In genomic region chr12:121505513-121505912, GRCh38 we compare ENCODE assay signal across 19 cellular contexts.
DNase-seq lines count a peak whose midpoint lies in the region; ATAC-seq and TF ChIP-seq lines count a peak whose summit lies in the region.
"Had no signal": no experiment of that assay in that cellular context is flagged by ENCODE, and none has a peak within 500 bp of the region (broad histone marks: within the 10 kb centered on the region; RNA-seq: fewer than 3 reads in every experiment).

No MANE protein-coding gene starts in this region.

- no peak overlapping the region for H3K4me3 Mint-ChIP-seq in CD4-positive, CD25-positive, alpha-beta regulatory T cell
- H3K4me3 Mint-ChIP-seq in GM23338: no peak overlapping the region
- no peak overlapping the region for H3K4me3 Mint-ChIP-seq in brain
- H3K4me3 Mint-ChIP-seq in naive thymus-derived CD8-positive, alpha-beta T cell: no peak overlapping the region
- H3K4me3 Mint-ChIP-seq: activated T-helper 1 cell treated with anti-CD3 and anti-CD28 coated beads, Interleukin-12 subunit alpha, Interleukin-12 subunit beta, Interleukin-2, Interleukin-4 antibody, amounts not matched to agents 30 ng/mL and 10 ng/mL and 1 ng/mL, durations not matched to agents 14 hours and 24 hours and 36 hours had no signal

- peaks cover 27% of the 10 kb centered on the region; the same call in 1 of the 2 replicates for H3K79me2 ChIP-seq in GM23338 (replicated peaks; ENCODE audit: insufficient read depth)

- peaks cover 18% of the 10 kb centered on the region for H4K20me1 ChIP-seq in GM23338 (replicated peaks; ENCODE audit: insufficient read depth)

- no peak for ATAC-seq in CD4-positive, CD25-positive, alpha-beta regulatory T cell (ENCODE audit: low read depth in 2 of 2)
- ATAC-seq in GM23338 (no peak), omental fat pad (ENCODE audit: low FRiP score) (no peak)
- ATAC-seq in naive thymus-derived CD8-positive, alpha-beta T cell: no peak
- ATAC-seq: gastroesophageal sphincter, pancreas had no signal

- POLR2A ChIA-PET in naive thymus-derived CD8-positive, alpha-beta T cell (lab: Charles Lee): interaction anchor here (0.7 kb wide), 1 partner anchor 867 kb away, joined by 4 read pairs; no protein-coding TSS in a partner anchor

- no peak for TF ChIP-seq CTCF in GM23338 (conservative IDR thresholded peaks at IDR 0.05; ENCODE audit: low read depth in 2 of 2)
- TF ChIP-seq CTCF in brain (conservative IDR thresholded peaks at IDR 0.05): no peak
- no peak for TF ChIP-seq CTCF in Peyer's patch (IDR thresholded peaks at IDR 0.05)
- TF ChIP-seq CTCF in omental fat pad (IDR thresholded peaks at IDR 0.05): no peak

- no peaks in the 10 kb centered on the region for H3K9me2 ChIP-seq in GM23338 (ENCODE audit: insufficient read depth)

- no peaks in the 10 kb centered on the region for H3K27me3 Mint-ChIP-seq in CD4-positive, CD25-positive, alpha-beta regulatory T cell
- peaks cover 16% of the 10 kb centered on the region for H3K27me3 Mint-ChIP-seq in GM23338 (ENCODE audit: insufficient read depth, low read depth, poor library complexity)
- no peaks in the 10 kb centered on the region for H3K27me3 Mint-ChIP-seq in brain
- no peaks in the 10 kb centered on the region for H3K27me3 Mint-ChIP-seq in naive thymus-derived CD8-positive, alpha-beta T cell

- DNase-seq in CD4-positive, CD25-positive, alpha-beta regulatory T cell: no peak
- DNase-seq in GM23338 (ENCODE audit: low spot score) (no peak), Peyer's patch (no peak), hypothalamus (lab: John Stamatoyannopoulos, UW) (no peak), omental fat pad (ENCODE audit: low spot score) (no peak)
- DNase-seq in naive thymus-derived CD8-positive, alpha-beta T cell: no peak
- DNase-seq: activated CD4-positive, alpha-beta T cell treated with anti-CD3 and anti-CD28 coated beads, Interleukin-2, amount 50 U/mL, for 4 hours; amniotic stem cell; BE2C; left ventricle myocardium inferior; NCI-H1105 treated with DMSO at 0.1 percent for 48 hours; NCI-H2171 treated with DMSO at 0.1 percent for 48 hours; NCI-H82; pancreas; stimulated activated CD4-positive, alpha-beta T cell treated with anti-CD3 and anti-CD28 coated beads, Interleukin-4, amount 100 ng/mL, for 1 hour had no signal

- no peak overlapping the region for H3K4me2 ChIP-seq in GM23338

- H3K9me3 ChIP-seq in CD4-positive, CD25-positive, alpha-beta regulatory T cell (ENCODE audit: control insufficient read depth in 2 of 2, low read length in 2 of 2): no peaks in the 10 kb centered on the region
- H3K9me3 ChIP-seq in Peyer's patch: no peaks in the 10 kb centered on the region
- H3K9me3 ChIP-seq: BE2C, gastroesophageal sphincter, left ventricle myocardium inferior, pancreas, suprapubic skin had no signal

- H3K27me3 ChIP-seq in CD4-positive, CD25-positive, alpha-beta regulatory T cell (ENCODE audit: control insufficient read depth, insufficient read depth, low read length): no peaks in the 10 kb centered on the region
- H3K27me3 ChIP-seq in GM23338 (ENCODE audit: insufficient read depth) (no peaks in the 10 kb centered on the region), Peyer's patch (no peaks in the 10 kb centered on the region)
- H3K27me3 ChIP-seq: BE2C, gastroesophageal sphincter, pancreas, suprapubic skin had no signal

- no peak for TF ChIP-seq POLR2A in Peyer's patch (IDR thresholded peaks at IDR 0.05)

- H3K4me1 ChIP-seq in CD4-positive, CD25-positive, alpha-beta regulatory T cell (ENCODE audit: control insufficient read depth, insufficient read depth, low read length, poor library complexity, severe bottlenecking): no peaks in the 10 kb centered on the region
- peaks cover 4% of the 10 kb centered on the region; the same call in 1 of the 2 replicates for H3K4me1 ChIP-seq in GM23338 (ENCODE audit: insufficient read depth)
- no peaks in the 10 kb centered on the region for H3K4me1 ChIP-seq in Peyer's patch
- H3K4me1 ChIP-seq: pancreas, suprapubic skin had no signal

- peak overlapping the region; percentile 71 to 85 (median 72) for H3K27ac Mint-ChIP-seq in CD4-positive, CD25-positive, alpha-beta regulatory T cell
- H3K27ac Mint-ChIP-seq in GM23338 (peak overlapping the region; percentile 24; the same call in 1 of the 2 replicates), brain (peak overlapping the region in 4 of 5 experiments; percentile 0 to 18 (median 11))
- H3K27ac Mint-ChIP-seq in naive thymus-derived CD8-positive, alpha-beta T cell: peak overlapping the region in 6 of 10 donors; percentile 23 to 59 (median 40)
- H3K27ac Mint-ChIP-seq: activated T-helper 1 cell treated with anti-CD3 and anti-CD28 coated beads, Interleukin-12 subunit alpha, Interleukin-12 subunit beta, Interleukin-2, Interleukin-4 antibody, amounts not matched to agents 30 ng/mL and 10 ng/mL and 1 ng/mL, durations not matched to agents 14 hours and 24 hours and 36 hours had no signal

- no peak overlapping the region for H3K4me3 ChIP-seq in CD4-positive, CD25-positive, alpha-beta regulatory T cell (ENCODE audit: low read depth, low read length)
- H3K4me3 ChIP-seq in GM23338: no peak overlapping the region
- no peak overlapping the region for H3K4me3 ChIP-seq in Peyer's patch
- H3K4me3 ChIP-seq: gastroesophageal sphincter, left ventricle myocardium inferior, pancreas, suprapubic skin had no signal

- H3F3A ChIP-seq in GM23338 (replicated peaks; ENCODE audit: low read depth): peaks cover 28% of the 10 kb centered on the region; the same call in 1 of the 2 replicates

- no peak overlapping the region for H2AFZ ChIP-seq in GM23338

- no peak overlapping the region for H3K27ac ChIP-seq in CD4-positive, CD25-positive, alpha-beta regulatory T cell (ENCODE audit: insufficient read depth, low read length, poor library complexity, severe bottlenecking)
- H3K27ac ChIP-seq in GM23338 (ENCODE audit: low read depth) (0 out of 2 replicates have a peak overlapping the region, but pooled peaks have one; percentile 39), Peyer's patch (no peak overlapping the region)
- H3K27ac ChIP-seq: gastroesophageal sphincter, left ventricle myocardium inferior, pancreas, suprapubic skin had no signal

- H3K4me1 Mint-ChIP-seq in CD4-positive, CD25-positive, alpha-beta regulatory T cell: peaks cover 0 to 23% (median 8%) of the 10 kb centered on the region in 4 donors
- H3K4me1 Mint-ChIP-seq in GM23338: peaks cover 2% of the 10 kb centered on the region
- H3K4me1 Mint-ChIP-seq in brain: peaks cover 3% of the 10 kb centered on the region
- peaks cover 5 to 23% (median 8%) of the 10 kb centered on the region in 4 donors for H3K4me1 Mint-ChIP-seq in naive thymus-derived CD8-positive, alpha-beta T cell

- H3K9me3 Mint-ChIP-seq in CD4-positive, CD25-positive, alpha-beta regulatory T cell: no peaks in the 10 kb centered on the region
- H3K9me3 Mint-ChIP-seq in GM23338 (no peaks in the 10 kb centered on the region), brain (no peaks in the 10 kb centered on the region)
- H3K9me3 Mint-ChIP-seq in naive thymus-derived CD8-positive, alpha-beta T cell: no peaks in the 10 kb centered on the region
- H3K9me3 Mint-ChIP-seq: activated T-helper 1 cell treated with anti-CD3 and anti-CD28 coated beads, Interleukin-12 subunit alpha, Interleukin-12 subunit beta, Interleukin-2, Interleukin-4 antibody, amounts not matched to agents 30 ng/mL and 10 ng/mL and 1 ng/mL, durations not matched to agents 14 hours and 24 hours and 36 hours had no signal

- H3K36me3 Mint-ChIP-seq in CD4-positive, CD25-positive, alpha-beta regulatory T cell: peaks cover 22% of the 10 kb centered on the region
- H3K36me3 Mint-ChIP-seq in GM23338 (ENCODE audit: low read depth) (peaks cover 79% of the 10 kb centered on the region), brain (peaks cover 36% of the 10 kb centered on the region)
- H3K36me3 Mint-ChIP-seq in naive thymus-derived CD8-positive, alpha-beta T cell: peaks cover 0 to 63% (median 6%) of the 10 kb centered on the region in 3 donors

- H3K36me3 ChIP-seq in CD4-positive, CD25-positive, alpha-beta regulatory T cell (ENCODE audit: control insufficient read depth, insufficient read depth, low read length): peaks cover 42% of the 10 kb centered on the region
- H3K36me3 ChIP-seq in GM23338 (ENCODE audit: insufficient read depth) (peaks cover 5% of the 10 kb centered on the region; the same call in 1 of the 2 replicates), Peyer's patch (peaks cover 0 to 12% (median 0%) of the 10 kb centered on the region in 3 donors)
- H3K36me3 ChIP-seq: pancreas had no signal

TF ChIP-seq in GM23338, 12 proteins besides CTCF, POLR2A, EP300 and RAD21 (continues in another document):
- no peak for TF ChIP-seq CREB1 (CRISPR knock-in tag; IDR thresholded peaks at IDR 0.05; ENCODE audit: low read depth)

Comparison
In these comparisons a context has a peak if more than half of its experiments do, and no peak if none do; other contexts are left out.
1. H3K27ac Mint-ChIP-seq: peak in every context shown above with its lines; median percentile 72 in CD4-positive, CD25-positive, alpha-beta regulatory T cell; 40 in naive thymus-derived CD8-positive, alpha-beta T cell; 24 in GM23338; 11 in brain.